In genomic region chr3:43759297-43759782, GRCh38 we compare ENCODE assay signal across 8 cellular contexts.
DNase-seq lines count a peak whose midpoint lies in the region; ATAC-seq and TF ChIP-seq lines count a peak whose summit lies in the region.

No MANE protein-coding gene starts in this region.

- intact Hi-C loops in HCT116 (cut with micrococcal nuclease): loop anchor here (2.0 kb wide), 1 partner anchor 215 kb away; no protein-coding TSS in a partner anchor
- intact Hi-C loops in ascending aorta (cut with DNase I): loop anchor here (2.0 kb wide), 1 partner anchor 23 kb away; no protein-coding TSS in a partner anchor

- H3K4me3 ChIP-seq in HCT116 (replicated peaks in 1 of 2; ENCODE audit: low read depth in 1 of 2, low read length in 2 of 2): no peak overlapping the region
- no peak overlapping the region for H3K4me3 ChIP-seq in ascending aorta

- CTCF ChIA-PET in HCT116 (lab: Charles Lee): interaction anchor here (1.0 kb wide), 1 partner anchor 10 kb away, joined by 4 read pairs; no protein-coding TSS in a partner anchor

- DNase-seq in AG09319 (ENCODE audit: extremely low read depth, low read depth): no peak
- DNase-seq in HCT116 (ENCODE audit: low read depth, low spot score): no peak
- peak in 1 of 2 donors; percentile 40 for DNase-seq in ascending aorta (ENCODE audit: low spot score in 2 of 2)
- peak; percentile 33 for DNase-seq in left kidney (ENCODE audit: low read depth, low spot score)
- DNase-seq in NCI-H2171 treated with DMSO at 0.1 percent for 48 hours (lab: John Stamatoyannopoulos, UW): no peak
- no peak for DNase-seq in MV-4-11 (lab: John Stamatoyannopoulos, UW)

- no TSS peak for BruUV-seq in HCT116 (replicated peaks; lab: Mats Ljungman, UMichigan)

- peak overlapping the region; percentile 18; the same call in 1 of the 2 replicates for H3K4me2 ChIP-seq in HCT116 (ENCODE audit: low read length)

- no peak for TF ChIP-seq POLR2A in HCT116 (IDR thresholded peaks at IDR 0.05; ENCODE audit: borderline replicate concordance, extremely low read depth, insufficient read depth, insufficient read length)

- no peaks in the 10 kb centered on the region for H4K20me1 ChIP-seq in HCT116 (ENCODE audit: insufficient read depth)

- H3K36me3 ChIP-seq in HCT116 (ENCODE audit: control insufficient read depth in 1 of 2, insufficient read depth in 2 of 2, low read length in 2 of 2): no peaks in the 10 kb centered on the region
- no peaks in the 10 kb centered on the region for H3K36me3 ChIP-seq in ascending aorta

- H3K79me2 ChIP-seq in HCT116 (ENCODE audit: insufficient read depth, low read length): no peaks in the 10 kb centered on the region

- peak overlapping the region; percentile 38 for H2AFZ ChIP-seq in HCT116 (ENCODE audit: low read depth, low read length, poor library complexity, severe bottlenecking)

- H3K27me3 ChIP-seq in HCT116 (ENCODE audit: insufficient read depth, low read length) (no peaks in the 10 kb centered on the region), ascending aorta (no peaks in the 10 kb centered on the region)

- peak; percentile 67 for TF ChIP-seq RAD21 in HCT116 (IDR thresholded peaks at IDR 0.05; ENCODE audit: low read depth)

- H3K9me2 ChIP-seq in HCT116 (ENCODE audit: insufficient read depth): no peaks in the 10 kb centered on the region

- POLR2A ChIA-PET in HCT116 (lab: Charles Lee): no interaction called here

- RAD21 ChIA-PET in HCT116 (lab: Charles Lee; ENCODE audit: low non-redundant PET in 1 of 2, low total read pairs in 2 of 2, uncharacterized antibody in 2 of 2, unreplicated experiment in 2 of 2): no interaction called here

- no peak overlapping the region for H3K9ac ChIP-seq in HCT116 (ENCODE audit: low read length)

- peak; percentile 88 for ATAC-seq in HCT116
- no peak for ATAC-seq in GM18907 (IDR thresholded peaks at IDR 0.05; ENCODE audit: unreplicated experiment)
- ATAC-seq in GM19467 (IDR thresholded peaks at IDR 0.05; ENCODE audit: unreplicated experiment): no peak

- H3K4me1 ChIP-seq in HCT116 (ENCODE audit: control insufficient read depth in 1 of 2, insufficient read depth in 2 of 2, low read length in 2 of 2) (peaks cover 0 to 13% of the 10 kb centered on the region in 2 experiments; a peak in 2 of 4 replicates), ascending aorta (peaks cover 0 to 7% of the 10 kb centered on the region in 2 donors)

- H3K9me3 ChIP-seq in HCT116 (ENCODE audit: control insufficient read depth in 1 of 2, insufficient read depth in 1 of 2, low read depth in 1 of 2, low read length in 2 of 2) (no peaks in the 10 kb centered on the region), ascending aorta (no peaks in the 10 kb centered on the region)

- H3K27ac ChIP-seq in HCT116 (ENCODE audit: low read depth, low read length) (no peak overlapping the region), ascending aorta (peak overlapping the region; percentile 43 to 55)

- TF ChIP-seq CTCF in AG09319 (IDR thresholded peaks at IDR 0.05; ENCODE audit: low read depth, low read length) (peak; percentile 21), HCT116 (IDR thresholded peaks at IDR 0.05 in 2 of 3, conservative IDR thresholded peaks at IDR 0.05 in 1 of 3; ENCODE audit: borderline replicate concordance in 1 of 3, insufficient read depth in 1 of 3, low read depth in 2 of 3, low read length in 2 of 3) (peak; percentile 10 to 40 (median 31); a peak in 4 of 6 replicates), ascending aorta (IDR thresholded peaks at IDR 0.05) (peak in 1 of 3 experiments; percentile 40)

TF ChIP-seq in HCT116, 20 proteins besides CTCF, POLR2A, EP300 and RAD21:
- no peak for TF ChIP-seq REST (IDR thresholded peaks at IDR 0.05; ENCODE audit: low read depth)
- TF ChIP-seq SP1 (IDR thresholded peaks at IDR 0.05; ENCODE audit: low read depth): no peak
- no peak for TF ChIP-seq TCF7L2 (IDR thresholded peaks at IDR 0.05; ENCODE audit: borderline replicate concordance, extremely low read depth, insufficient read depth, insufficient read length)
- no peak for TF ChIP-seq EGR1 (IDR thresholded peaks at IDR 0.05; ENCODE audit: low read depth)
- TF ChIP-seq SRF (IDR thresholded peaks at IDR 0.05; ENCODE audit: low read depth): no peak
- TF ChIP-seq POLR2AphosphoS5 (IDR thresholded peaks at IDR 0.05; ENCODE audit: low read depth, low read length): no peak
- TF ChIP-seq ELF1 (IDR thresholded peaks at IDR 0.05; ENCODE audit: borderline replicate concordance, low read depth): no peak
- TF ChIP-seq FOSL1 (IDR thresholded peaks at IDR 0.05; ENCODE audit: low read depth): no peak
- TF ChIP-seq ATF3 (IDR thresholded peaks at IDR 0.05): no peak
- no peak for TF ChIP-seq EZH2 (IDR thresholded peaks at IDR 0.05)
- TF ChIP-seq ZBTB33 (IDR thresholded peaks at IDR 0.05; ENCODE audit: extremely low read depth, insufficient replicate concordance, low read length): no peak
- no peak for TF ChIP-seq MAX (IDR thresholded peaks at IDR 0.05)
- TF ChIP-seq YY1 (IDR thresholded peaks at IDR 0.05; ENCODE audit: extremely low read depth, insufficient replicate concordance, low read depth, low read length): no peak
- no peak for TF ChIP-seq SIN3A (IDR thresholded peaks at IDR 0.05; ENCODE audit: low read depth)
- TF ChIP-seq CEBPB (IDR thresholded peaks at IDR 0.05; ENCODE audit: low read depth): no peak
- TF ChIP-seq JUND (IDR thresholded peaks at IDR 0.05): no peak
- TF ChIP-seq ZNF274 (IDR thresholded peaks at IDR 0.05; ENCODE audit: low read depth, low read length): no peak
